In genomic region chr2:47127862-47128543, GRCh38 we compare ENCODE assay signal across 2 cellular contexts.
TF ChIP-seq lines count a peak whose summit lies in the region.

No MANE protein-coding gene starts in this region.

TF ChIP-seq in HCT116, 20 proteins besides CTCF, POLR2A, EP300 and RAD21:
- TF ChIP-seq ZBTB33 (IDR thresholded peaks at IDR 0.05; ENCODE audit: extremely low read depth, insufficient replicate concordance, low read length) (no peak), ELF1 (IDR thresholded peaks at IDR 0.05; ENCODE audit: borderline replicate concordance, low read depth) (no peak), EZH2phosphoT487 (IDR thresholded peaks at IDR 0.05; ENCODE audit: borderline replicate concordance) (no peak), MAX (IDR thresholded peaks at IDR 0.05) (no peak), ZFX (IDR thresholded peaks at IDR 0.05) (no peak), SIN3A (IDR thresholded peaks at IDR 0.05; ENCODE audit: low read depth) (no peak), YY1 (IDR thresholded peaks at IDR 0.05; ENCODE audit: extremely low read depth, insufficient replicate concordance, low read depth, low read length) (no peak), REST (IDR thresholded peaks at IDR 0.05; ENCODE audit: low read depth) (no peak)

TF ChIP-seq in GM12878, 131 proteins besides CTCF, POLR2A, EP300 and RAD21:
- no peak for TF ChIP-seq EGR1 (IDR thresholded peaks at IDR 0.05; ENCODE audit: borderline replicate concordance in 1 of 2, low read depth in 2 of 2, low read length in 2 of 2)
